8 cellular contexts compared by ENCODE assay signal in genomic region chr19:17841810-17842662, GRCh38. TPM values are rescaled to one million over a fixed set of nuclear protein-coding genes. Genes with fewer than 3 reads are reported as not detected.
DNase-seq lines count a peak whose midpoint lies in the region; ATAC-seq and TF ChIP-seq lines count a peak whose summit lies in the region.

No MANE protein-coding gene starts in this region.

- no peak overlapping the region for H3K9ac ChIP-seq in neural progenitor cell

- no peaks in the 10 kb centered on the region for H3F3A ChIP-seq in neural progenitor cell (ENCODE audit: low read depth)

- H3K4me1 Mint-ChIP-seq in activated T-helper 1 cell treated with anti-CD3 and anti-CD28 coated beads, Interleukin-12 subunit alpha, Interleukin-12 subunit beta, Interleukin-2, Interleukin-4 antibody, amounts not matched to agents 30 ng/mL and 10 ng/mL and 1 ng/mL, durations not matched to agents 14 hours and 24 hours and 36 hours (ENCODE audit: low read depth) = peaks cover 40% of the 10 kb centered on the region
- H3K4me1 Mint-ChIP-seq in neural progenitor cell = peaks cover 16% of the 10 kb centered on the region

- peaks cover 51% of the 10 kb centered on the region for H3K36me3 Mint-ChIP-seq in activated T-helper 1 cell treated with anti-CD3 and anti-CD28 coated beads, Interleukin-12 subunit alpha, Interleukin-12 subunit beta, Interleukin-2, Interleukin-4 antibody, amounts not matched to agents 30 ng/mL and 10 ng/mL and 1 ng/mL, durations not matched to agents 14 hours and 24 hours and 36 hours (ENCODE audit: low read depth)
- no peaks in the 10 kb centered on the region for H3K36me3 Mint-ChIP-seq in neural progenitor cell

- no peaks in the 10 kb centered on the region for H3K79me2 ChIP-seq in neural progenitor cell (ENCODE audit: low read depth)

- WGBS in testis, 2 donors = 12 to 23% methylated on average over 29 to 51 of the region's 56 CpGs

- H3K9me3 ChIP-seq in neural progenitor cell (ENCODE audit: low read depth) (no peaks in the 10 kb centered on the region), testis (no peaks in the 10 kb centered on the region)

- H3K27ac ChIP-seq in foreskin keratinocyte = no peak overlapping the region
- no peak overlapping the region for H3K27ac ChIP-seq in neural progenitor cell
- H3K27ac ChIP-seq in testis = peak overlapping the region; percentile 71 to 93

- H3K36me3 ChIP-seq in neural progenitor cell = no peaks in the 10 kb centered on the region
- no peaks in the 10 kb centered on the region for H3K36me3 ChIP-seq in testis (ENCODE audit: low read depth, missing control alignments)

- H3K4me1 ChIP-seq in foreskin keratinocyte (no peaks in the 10 kb centered on the region), neural progenitor cell (peaks cover 7% of the 10 kb centered on the region), testis (peaks cover 8% of the 10 kb centered on the region)

- ATAC-seq in foreskin keratinocyte (peak; percentile 77), HG02884 (IDR thresholded peaks at IDR 0.05; ENCODE audit: unreplicated experiment) (no peak)

- H3K9me3 Mint-ChIP-seq in activated T-helper 1 cell treated with anti-CD3 and anti-CD28 coated beads, Interleukin-12 subunit alpha, Interleukin-12 subunit beta, Interleukin-2, Interleukin-4 antibody, amounts not matched to agents 30 ng/mL and 10 ng/mL and 1 ng/mL, durations not matched to agents 14 hours and 24 hours and 36 hours = no peaks in the 10 kb centered on the region
- no peaks in the 10 kb centered on the region for H3K9me3 Mint-ChIP-seq in neural progenitor cell

- H3K4me2 ChIP-seq in neural progenitor cell = peak overlapping the region; percentile 92

- no peak overlapping the region for H3K4me3 Mint-ChIP-seq in activated T-helper 1 cell treated with anti-CD3 and anti-CD28 coated beads, Interleukin-12 subunit alpha, Interleukin-12 subunit beta, Interleukin-2, Interleukin-4 antibody, amounts not matched to agents 30 ng/mL and 10 ng/mL and 1 ng/mL, durations not matched to agents 14 hours and 24 hours and 36 hours
- H3K4me3 Mint-ChIP-seq in neural progenitor cell = peak overlapping the region; percentile 82

- peak overlapping the region; percentile 87 for H2AFZ ChIP-seq in neural progenitor cell (replicated peaks)

- peak; percentile 32 for TF ChIP-seq POLR2A in testis (IDR thresholded peaks at IDR 0.05)

- H3K27ac Mint-ChIP-seq in activated T-helper 1 cell treated with anti-CD3 and anti-CD28 coated beads, Interleukin-12 subunit alpha, Interleukin-12 subunit beta, Interleukin-2, Interleukin-4 antibody, amounts not matched to agents 30 ng/mL and 10 ng/mL and 1 ng/mL, durations not matched to agents 14 hours and 24 hours and 36 hours = no peak overlapping the region
- no peak overlapping the region for H3K27ac Mint-ChIP-seq in neural progenitor cell

- H3K4me3 ChIP-seq in GM12865 (ENCODE audit: low read depth, low read length) (no peak overlapping the region), neural progenitor cell (peak overlapping the region; percentile 50), testis (peak overlapping the region; percentile 52 to 53)

- H3K27me3 Mint-ChIP-seq in activated T-helper 1 cell treated with anti-CD3 and anti-CD28 coated beads, Interleukin-12 subunit alpha, Interleukin-12 subunit beta, Interleukin-2, Interleukin-4 antibody, amounts not matched to agents 30 ng/mL and 10 ng/mL and 1 ng/mL, durations not matched to agents 14 hours and 24 hours and 36 hours (ENCODE audit: insufficient read depth) = no peaks in the 10 kb centered on the region
- peaks cover 15% of the 10 kb centered on the region for H3K27me3 Mint-ChIP-seq in neural progenitor cell (ENCODE audit: insufficient read depth, low read depth)

- no peaks in the 10 kb centered on the region for H3K27me3 ChIP-seq in foreskin keratinocyte
- peaks cover 56% of the 10 kb centered on the region for H3K27me3 ChIP-seq in neural progenitor cell
- H3K27me3 ChIP-seq in testis = no peaks in the 10 kb centered on the region

- intact Hi-C loops in activated T-helper 1 cell treated with anti-CD3 and anti-CD28 coated beads, Interleukin-12 subunit alpha, Interleukin-12 subunit beta, Interleukin-2, Interleukin-4 antibody, amounts not matched to agents 30 ng/mL and 10 ng/mL and 1 ng/mL, durations not matched to agents 14 hours and 24 hours and 36 hours (cut with micrococcal nuclease) = loop anchor here (1.0 kb wide), 2 partner anchors 11 to 32 kb away; no protein-coding TSS in a partner anchor
- intact Hi-C loops in testis (cut with DNase I; ENCODE audit: low total_unique reads) = no loop called here

- DNase-seq in GM12865 (ENCODE audit: low read depth) = peak; percentile 58
- peak; percentile 95 for DNase-seq in NCI-H69 (lab: John Stamatoyannopoulos, UW)
- DNase-seq in activated T-helper 1 cell treated with anti-CD3 and anti-CD28 coated beads, Interleukin-12 subunit alpha, Interleukin-12 subunit beta, Interleukin-2, Interleukin-4 antibody, amounts not matched to agents 30 ng/mL and 10 ng/mL and 1 ng/mL, durations not matched to agents 14 hours and 24 hours and 36 hours (ENCODE audit: low spot score) = peak; percentile 46
- peak; percentile 41 to 76 for DNase-seq in foreskin keratinocyte
- peak; percentile 97 for DNase-seq in neural progenitor cell (ENCODE audit: low spot score)
- peak; percentile 94 for DNase-seq in testis
- DNase-seq in effector CD4-positive, alpha-beta T cell = no peak

- TF ChIP-seq CTCF in GM12865 (IDR thresholded peaks at IDR 0.05; ENCODE audit: insufficient read depth, low read depth, low read length, missing control alignments) (no peak), foreskin keratinocyte (conservative IDR thresholded peaks at IDR 0.05) (no peak), neural progenitor cell (IDR thresholded peaks at IDR 0.05) (no peak), testis (IDR thresholded peaks at IDR 0.05) (no peak)

- no peaks in the 10 kb centered on the region for H4K20me1 ChIP-seq in neural progenitor cell (ENCODE audit: low read depth)

RNA-seq across cellular contexts. Expression of gene JAK3, which starts 5.7 kb away (rescaled TPM):
- 222 and 227 TPM in 2 replicates for total RNA-seq in activated T-helper 1 cell treated with anti-CD3 and anti-CD28 coated beads, Interleukin-12 subunit alpha, Interleukin-12 subunit beta, Interleukin-2, Interleukin-4 antibody, amounts not matched to agents 30 ng/mL and 10 ng/mL and 1 ng/mL, durations not matched to agents 14 hours and 24 hours and 36 hours
- total RNA-seq in foreskin keratinocyte (0.53 and 0.68 TPM in 2 replicates), neural progenitor cell (ENCODE audit: low replicate concordance) (3.4 and 3.9 TPM in 2 replicates), testis (10 to 100 TPM in 1 of 2 donors, 1 to 10 TPM in 1; 5.0 to 10.5 TPM)
- polyA plus RNA-seq in foreskin keratinocyte (0.38 and 0.55 TPM in 2 replicates), testis (ENCODE audit: insufficient read depth, low read depth, low replicate concordance) (3.5 TPM)

RNA-seq across cellular contexts. Expression of gene RPL18A, which starts 17.7 kb away (rescaled TPM):
- total RNA-seq in activated T-helper 1 cell treated with anti-CD3 and anti-CD28 coated beads, Interleukin-12 subunit alpha, Interleukin-12 subunit beta, Interleukin-2, Interleukin-4 antibody, amounts not matched to agents 30 ng/mL and 10 ng/mL and 1 ng/mL, durations not matched to agents 14 hours and 24 hours and 36 hours = 2,494 and 2,556 TPM in 2 replicates
- 2,267 and 2,390 TPM in 2 replicates for total RNA-seq in foreskin keratinocyte
- 3,546 and 3,968 TPM in 2 replicates for polyA plus RNA-seq in foreskin keratinocyte
- total RNA-seq in neural progenitor cell (ENCODE audit: low replicate concordance) = 975 and 1,520 TPM in 2 replicates
- total RNA-seq in testis = 1,000 to 10,000 TPM in 1 of 2 donors, 100 to 1,000 TPM in 1; 551 to 1,098 TPM
- 828 TPM for polyA plus RNA-seq in testis (ENCODE audit: insufficient read depth, low read depth, low replicate concordance)

RNA-seq across cellular contexts. Expression of gene INSL3, which starts 20.7 kb away (rescaled TPM):
- total RNA-seq in activated T-helper 1 cell treated with anti-CD3 and anti-CD28 coated beads, Interleukin-12 subunit alpha, Interleukin-12 subunit beta, Interleukin-2, Interleukin-4 antibody, amounts not matched to agents 30 ng/mL and 10 ng/mL and 1 ng/mL, durations not matched to agents 14 hours and 24 hours and 36 hours = 8.7 and 9.3 TPM in 2 replicates
- total RNA-seq in foreskin keratinocyte (0.14 and 0.51 TPM in 2 replicates), neural progenitor cell (ENCODE audit: low replicate concordance) (0.37 TPM in 1 of 2 replicates, not detected in the other), testis (100 to 1,000 TPM in 1 of 2 donors, 10 to 100 TPM in 1; 39.0 to 183 TPM)
- polyA plus RNA-seq in foreskin keratinocyte (0.32 and 0.44 TPM in 2 replicates), testis (ENCODE audit: insufficient read depth, low read depth, low replicate concordance) (1,477 TPM)

RNA-seq across cellular contexts. Expression of gene SLC5A5, which starts 29.7 kb away (rescaled TPM):
- 1.1 TPM in 2 replicates for total RNA-seq in activated T-helper 1 cell treated with anti-CD3 and anti-CD28 coated beads, Interleukin-12 subunit alpha, Interleukin-12 subunit beta, Interleukin-2, Interleukin-4 antibody, amounts not matched to agents 30 ng/mL and 10 ng/mL and 1 ng/mL, durations not matched to agents 14 hours and 24 hours and 36 hours
- total RNA-seq in foreskin keratinocyte = 0.07 TPM in 1 of 2 replicates, not detected in the other
- not detected in 2 replicates for polyA plus RNA-seq in foreskin keratinocyte
- total RNA-seq in neural progenitor cell (ENCODE audit: low replicate concordance) = 0.37 and 0.51 TPM in 2 replicates
- total RNA-seq in testis = 1 to 10 TPM in 1 of 2 donors, under 1 TPM in 1; 0.79 to 1.4 TPM
- 1.1 TPM for polyA plus RNA-seq in testis (ENCODE audit: insufficient read depth, low read depth, low replicate concordance)

RNA-seq across cellular contexts. Expression of gene B3GNT3, which starts 47.1 kb away (rescaled TPM):
- total RNA-seq in activated T-helper 1 cell treated with anti-CD3 and anti-CD28 coated beads, Interleukin-12 subunit alpha, Interleukin-12 subunit beta, Interleukin-2, Interleukin-4 antibody, amounts not matched to agents 30 ng/mL and 10 ng/mL and 1 ng/mL, durations not matched to agents 14 hours and 24 hours and 36 hours = not detected in 2 replicates
- 6.5 and 11.5 TPM in 2 replicates for total RNA-seq in foreskin keratinocyte
- 5.7 and 7.9 TPM in 2 replicates for polyA plus RNA-seq in foreskin keratinocyte
- not detected in 2 replicates for total RNA-seq in neural progenitor cell (ENCODE audit: low replicate concordance)
- under 1 TPM; 0.19 to 0.71 TPM for total RNA-seq in testis
- 0.63 TPM for polyA plus RNA-seq in testis (ENCODE audit: insufficient read depth, low read depth, low replicate concordance)

Comparison
In these comparisons a context has a peak if more than half of its experiments do, and no peak if none do; other contexts are left out.
1. H3K27ac ChIP-seq: peak in testis (2 of 2); none in foreskin keratinocyte (single experiment) and neural progenitor cell (single experiment).
2. RNA of gene JAK3, which starts 5.7 kb away (total RNA-seq): 222 to 227 TPM in activated T-helper 1 cell treated with anti-CD3 and anti-CD28 coated beads, Interleukin-12 subunit alpha, Interleukin-12 subunit beta, Interleukin-2, Interleukin-4 antibody, amounts not matched to agents 30 ng/mL and 10 ng/mL and 1 ng/mL, durations not matched to agents 14 hours and 24 hours and 36 hours; 5.0 to 10.5 TPM in testis, 3.4 to 3.9 TPM in neural progenitor cell and 0.53 to 0.68 TPM in foreskin keratinocyte; every median in the first group is over 10 times any median in the second.